Comparison of ENCODE assay signal across 12 cellular contexts in genomic region chr18:49464718-49465598, GRCh38. TPM values are rescaled to one million over a fixed set of nuclear protein-coding genes. Genes with fewer than 3 reads are reported as not detected.
DNase-seq lines count a peak whose midpoint lies in the region; ATAC-seq and TF ChIP-seq lines count a peak whose summit lies in the region.
"Had no signal": no experiment of that assay in that cellular context is flagged by ENCODE, and none has a peak within 500 bp of the region (broad histone marks: within the 10 kb centered on the region; RNA-seq: fewer than 3 reads in every experiment).

No MANE protein-coding gene starts in this region.

- H3K27me3 ChIP-seq in A673 (replicated peaks; ENCODE audit: insufficient read depth, low read depth, low read length, poor library complexity) (no peaks in the 10 kb centered on the region), GM23338 (ENCODE audit: insufficient read depth) (peaks cover 8% of the 10 kb centered on the region; the same call in 1 of the 2 replicates), NT2/D1 (ENCODE audit: insufficient read depth, insufficient read length) (no peaks in the 10 kb centered on the region)
- H3K27me3 ChIP-seq: gastrocnemius medialis, right atrium auricular region had no signal

- peak overlapping the region; percentile 9; the same call in 1 of the 3 replicates for H3K4me3 Mint-ChIP-seq in GM23338
- H3K4me3 Mint-ChIP-seq: B cell had no signal

- H3K27ac ChIP-seq in A673 (ENCODE audit: low read depth, low read length, poor library complexity, severe bottlenecking) (no peak overlapping the region), GM23338 (ENCODE audit: low read depth) (no peak overlapping the region; the same call in 1 of the 2 replicates)
- H3K27ac ChIP-seq: gastrocnemius medialis, right atrium auricular region had no signal

- H3K27me3 Mint-ChIP-seq in GM23338 (ENCODE audit: insufficient read depth, low read depth, poor library complexity), result peaks cover 4% of the 10 kb centered on the region

- peak overlapping the region; percentile 26; the same call in 1 of the 2 replicates for H2AFZ ChIP-seq in GM23338

- no TSS peak for BruUV-seq in A673 (replicated peaks; lab: Mats Ljungman, UMichigan)

- DNase-seq in A673 (ENCODE audit: low spot score) (peak; percentile 89), GM23338 (ENCODE audit: low spot score) (peak; percentile 89), NT2/D1 (ENCODE audit: low read depth, low spot score) (peak; percentile 71), ecto neural progenitor cell (ENCODE audit: low spot score) (peak; percentile 63), left lobe of liver (ENCODE audit: low spot score) (no peak), NCI-H1694 treated with DMSO at 0.1 percent for 48 hours (lab: John Stamatoyannopoulos, UW) (no peak)
- DNase-seq in activated CD4-positive, CD25-positive, alpha-beta regulatory T cell treated with anti-CD3 and anti-CD28 coated beads, Interleukin-2, amount 50 U/mL, for 72 hours, result no peak
- DNase-seq: gastrocnemius medialis, NCI-H1694 had no signal

- H3K79me2 ChIP-seq in GM23338 (replicated peaks; ENCODE audit: insufficient read depth), result no peaks in the 10 kb centered on the region

- peak overlapping the region; percentile 63 for H3K4me2 ChIP-seq in GM23338

- H3K9ac ChIP-seq in NT2/D1 (ENCODE audit: insufficient read length, low read depth), result no peak overlapping the region

- TF ChIP-seq CTCF in A673 (conservative IDR thresholded peaks at IDR 0.05; ENCODE audit: low read depth, low read length) (peak; percentile 42; the same call in 1 of the 2 replicates), GM23338 (conservative IDR thresholded peaks at IDR 0.05; ENCODE audit: low read depth in 2 of 2) (no peak; a peak in 1 of 4 replicates)

- H3K36me3 Mint-ChIP-seq in GM23338 (ENCODE audit: low read depth), result no peaks in the 10 kb centered on the region; the same call in 2 of the 3 replicates

- H3K9me3 ChIP-seq in A673 (ENCODE audit: low read depth, low read length, poor library complexity, severe bottlenecking) (no peaks in the 10 kb centered on the region), NT2/D1 (ENCODE audit: insufficient read depth, low read length) (no peaks in the 10 kb centered on the region)
- H3K9me3 ChIP-seq: gastrocnemius medialis, right atrium auricular region had no signal

- H3K9me3 Mint-ChIP-seq in GM23338, result no peaks in the 10 kb centered on the region; the same call in 2 of the 3 replicates

- CTCF ChIA-PET in A673 (lab: Charles Lee), result interaction anchor here (0.8 to 2.4 kb wide), 2 partner anchors 394 to 399 kb away, joined by 3 to 16 read pairs; no protein-coding TSS in a partner anchor

- ATAC-seq in GM23338 (peak; percentile 71), HG02981 (IDR thresholded peaks at IDR 0.05; ENCODE audit: unreplicated experiment) (no peak), left lobe of liver (no peak)
- ATAC-seq: gastrocnemius medialis had no signal

- H3K36me3 ChIP-seq in A673 (ENCODE audit: insufficient read depth, low read length, poor library complexity, severe bottlenecking) (no peaks in the 10 kb centered on the region), GM23338 (ENCODE audit: insufficient read depth) (no peaks in the 10 kb centered on the region), NT2/D1 (ENCODE audit: insufficient read depth, insufficient read length, low read length) (no peaks in the 10 kb centered on the region)
- H3K36me3 ChIP-seq: gastrocnemius medialis, right atrium auricular region had no signal

- H3K4me1 Mint-ChIP-seq in GM23338, result peaks cover 17% of the 10 kb centered on the region

- POLR2A ChIA-PET in A673 (lab: Charles Lee; ENCODE audit: low non-redundant PET), result no interaction called here

- H3K27ac Mint-ChIP-seq in GM23338, result peak overlapping the region; percentile 17; the same call in 1 of the 2 replicates
- H3K27ac Mint-ChIP-seq: B cell had no signal

- no peaks in the 10 kb centered on the region for H3K9me2 ChIP-seq in GM23338 (ENCODE audit: insufficient read depth)

- intact Hi-C loops in A673 (cut with micrococcal nuclease; ENCODE audit: unreplicated experiment), result loop anchor here (1.0 kb wide), 1 partner anchor 393 kb away; no protein-coding TSS in a partner anchor

- H3K4me1 ChIP-seq in A673 (ENCODE audit: insufficient read depth, low read length, poor library complexity, severe bottlenecking), result peaks cover 9% of the 10 kb centered on the region
- peaks cover 13% of the 10 kb centered on the region for H3K4me1 ChIP-seq in GM23338 (ENCODE audit: insufficient read depth)
- H3K4me1 ChIP-seq in NT2/D1 (ENCODE audit: insufficient read depth, insufficient read length), result peaks cover 4% of the 10 kb centered on the region
- H3K4me1 ChIP-seq: gastrocnemius medialis had no signal

- no peaks in the 10 kb centered on the region for H4K20me1 ChIP-seq in GM23338 (replicated peaks; ENCODE audit: insufficient read depth)

- H3K4me3 ChIP-seq in A673 (ENCODE audit: low read depth, low read length, poor library complexity, severe bottlenecking), result no peak overlapping the region
- peak overlapping the region; percentile 17 for H3K4me3 ChIP-seq in GM23338
- no peak overlapping the region for H3K4me3 ChIP-seq in NT2/D1 (ENCODE audit: insufficient read length, low read depth)
- H3K4me3 ChIP-seq: gastrocnemius medialis, right atrium auricular region had no signal

- no peaks in the 10 kb centered on the region for H3F3A ChIP-seq in GM23338 (replicated peaks; ENCODE audit: low read depth)

TF ChIP-seq in GM23338, 12 proteins besides CTCF, POLR2A, EP300 and RAD21 (continues in another document):
- TF ChIP-seq POLR2AphosphoS5 (IDR thresholded peaks at IDR 0.05; ENCODE audit: low read depth) (no peak), ZNF331 (CRISPR knock-in tag; IDR thresholded peaks at IDR 0.05; ENCODE audit: low read depth) (no peak), CREB1 (CRISPR knock-in tag; IDR thresholded peaks at IDR 0.05; ENCODE audit: low read depth) (no peak), ETS1 (IDR thresholded peaks at IDR 0.05) (no peak), STAT1 (IDR thresholded peaks at IDR 0.05; ENCODE audit: unreplicated experiment) (no peak)

RNA-seq across cellular contexts. Expression of gene DYM, which starts 4.5 kb away (rescaled TPM):
- 56.2 and 63.2 TPM in 2 replicates for total RNA-seq in A673 (2021)
- total RNA-seq in GM23338 (2014; rRNA removed; shearing (Covaris generic)), result 74.4 and 74.6 TPM in 2 replicates
- 31.0 and 33.9 TPM in 2 replicates for polyA plus RNA-seq in GM23338 (2016; fragmentation: Nextera tagmentation; extraction: Ambion mirVana)
- 28.5 TPM for total RNA-seq in left lobe of liver

RNA-seq across cellular contexts. Expression of gene C18orf32, which starts 22.1 kb away (rescaled TPM):
- total RNA-seq in A673 (2021) (43.8 and 45.2 TPM in 2 replicates), left lobe of liver (30.0 TPM)
- total RNA-seq in GM23338 (2014; rRNA removed; shearing (Covaris generic)), result 22.4 and 25.3 TPM in 2 replicates
- 72.4 and 82.3 TPM in 2 replicates for polyA plus RNA-seq in GM23338 (2016; fragmentation: Nextera tagmentation; extraction: Ambion mirVana)

RNA-seq across cellular contexts. Expression of gene RPL17, which starts 27.3 kb away (rescaled TPM):
- total RNA-seq in A673 (2021), result 1,734 and 1,770 TPM in 2 replicates
- total RNA-seq in GM23338 (2014; rRNA removed; shearing (Covaris generic)), result 1,557 and 1,628 TPM in 2 replicates
- 2,501 and 2,645 TPM in 2 replicates for polyA plus RNA-seq in GM23338 (2016; fragmentation: Nextera tagmentation; extraction: Ambion mirVana)
- 418 TPM for total RNA-seq in left lobe of liver

Comparison
In these comparisons a context has a peak if more than half of its experiments do, and no peak if none do; other contexts are left out.
1. DNase-seq: peak in A673 (single experiment), GM23338 (single experiment), NT2/D1 (single experiment) and ecto neural progenitor cell (single experiment); none in activated CD4-positive, CD25-positive, alpha-beta regulatory T cell treated with anti-CD3 and anti-CD28 coated beads, Interleukin-2, amount 50 U/mL, for 72 hours (single experiment), left lobe of liver (single experiment) and NCI-H1694 treated with DMSO at 0.1 percent for 48 hours (single experiment).